ENCODE assay signal across 16 cellular contexts in genomic region chr6:13065596-13065995, GRCh38.
A peak's percentile ranks its signal among the peaks of the same experiment; 100 is the strongest.
DNase-seq lines count a peak whose midpoint lies in the region; TF ChIP-seq lines count a peak whose summit lies in the region.
"Had no signal": no experiment of that assay in that cellular context is flagged by ENCODE, and none has a peak within 500 bp of the region (broad histone marks: within the 10 kb centered on the region; RNA-seq: fewer than 3 reads in every experiment).

No MANE protein-coding gene starts in this region.

- no peak overlapping the region for H3K4me2 ChIP-seq in H9 (ENCODE audit: insufficient read depth, insufficient read length, low read length)
- H3K4me2 ChIP-seq: BLaER1 had no signal

- H2BK5ac ChIP-seq in H9 (ENCODE audit: insufficient read length, low read length), result no peak overlapping the region

- H4K20me1 ChIP-seq in H9 (ENCODE audit: control insufficient read depth, insufficient read depth, insufficient read length), result no peaks in the 10 kb centered on the region
- H4K20me1 ChIP-seq: BLaER1 had no signal

- no peak overlapping the region for H2BK12ac ChIP-seq in H9 (ENCODE audit: insufficient read length, low read depth, low read length)

- DNase-seq in AG10803 (ENCODE audit: low read depth), result peak; percentile 66
- DNase-seq in EL, result peak; percentile 12
- DNase-seq in HFFc6, result peak; percentile 23
- DNase-seq in fibroblast of gingiva (ENCODE audit: low read depth), result peak; percentile 61
- no peak for DNase-seq in H9
- no peak for DNase-seq in NOMO-1 (lab: John Stamatoyannopoulos, UW; ENCODE audit: unreplicated experiment in 2 of 2)
- DNase-seq in HT-29 (ENCODE audit: low spot score), result no peak
- no peak for DNase-seq in foreskin melanocyte
- DNase-seq: ACHN; Caco-2; CD8-positive, alpha-beta memory T cell; DND-41; Karpas-422 had no signal

- H3K14ac ChIP-seq in H9 (ENCODE audit: insufficient read depth, low read length), result no peak overlapping the region

- no peaks in the 10 kb centered on the region for H3K23me2 ChIP-seq in H9 (ENCODE audit: insufficient read length, low read depth, low read length, poor library complexity, severe bottlenecking)

- H3K56ac ChIP-seq in H9 (ENCODE audit: insufficient read length, low read depth, low read length), result no peak overlapping the region

- H2BK20ac ChIP-seq in H9 (ENCODE audit: low read depth, low read length, poor library complexity, severe bottlenecking), result no peak overlapping the region

- no peak overlapping the region for H2BK120ac ChIP-seq in H9 (ENCODE audit: low read depth, low read length, poor library complexity, severe bottlenecking)

- H3K23ac ChIP-seq in H9 (ENCODE audit: insufficient read length, low read depth, low read length), result no peak overlapping the region

- H3K18ac ChIP-seq in H9 (ENCODE audit: insufficient read length, low read depth, low read length), result no peak overlapping the region

- H3K4me3 Mint-ChIP-seq in HFFc6, result no peak overlapping the region
- no peak overlapping the region for H3K4me3 Mint-ChIP-seq in H9
- H3K4me3 Mint-ChIP-seq: CD8-positive, alpha-beta memory T cell had no signal

- no peak overlapping the region for H4K8ac ChIP-seq in H9 (replicated peaks; ENCODE audit: insufficient read length, low read depth, low read length)

- no peak overlapping the region for H3K27ac Mint-ChIP-seq in HFFc6
- no peak overlapping the region for H3K27ac Mint-ChIP-seq in H9
- H3K27ac Mint-ChIP-seq: CD8-positive, alpha-beta memory T cell had no signal

- no peak overlapping the region for H2AFZ ChIP-seq in H9 (ENCODE audit: low read length)

- H3K27me3 ChIP-seq in H9 (ENCODE audit: insufficient read depth, low read length), result no peaks in the 10 kb centered on the region
- H3K27me3 ChIP-seq: BLaER1 had no signal

- H3K4me1 Mint-ChIP-seq in HFFc6 (ENCODE audit: low read depth) (peaks cover 5% of the 10 kb centered on the region; the same call in 1 of the 2 replicates), H9 (no peaks in the 10 kb centered on the region)
- H3K4me1 Mint-ChIP-seq: CD8-positive, alpha-beta memory T cell had no signal

- H3K79me1 ChIP-seq in H9 (ENCODE audit: insufficient read depth, low read depth, low read length, poor library complexity, severe bottlenecking), result no peaks in the 10 kb centered on the region

- no peak overlapping the region for H3K4me3 ChIP-seq in AG10803 (ENCODE audit: low read length)
- H3K4me3 ChIP-seq: BLaER1, K562 had no signal

- no peaks in the 10 kb centered on the region for H3K9me3 ChIP-seq in H9 (ENCODE audit: control insufficient read depth, low read depth, low read length)
- H3K9me3 ChIP-seq: BLaER1, Caco-2 had no signal

- no peaks in the 10 kb centered on the region for H3K4me1 ChIP-seq in H9 (ENCODE audit: insufficient read depth, low read length)
- H3K4me1 ChIP-seq: BLaER1, Caco-2 had no signal

- no peak for TF ChIP-seq CTCF in AG10803 (conservative IDR thresholded peaks at IDR 0.05; ENCODE audit: low read length)
- no peak for TF ChIP-seq CTCF in HFFc6 (IDR thresholded peaks at IDR 0.05)
- no peak for TF ChIP-seq CTCF in H9 (conservative IDR thresholded peaks at IDR 0.05)

- no peak overlapping the region for H3K4ac ChIP-seq in H9 (ENCODE audit: low read depth, low read length)

- H3K9me3 Mint-ChIP-seq in HFFc6, result no peaks in the 10 kb centered on the region
- H3K9me3 Mint-ChIP-seq in H9, result no peaks in the 10 kb centered on the region
- H3K9me3 Mint-ChIP-seq: CD8-positive, alpha-beta memory T cell had no signal

- H4K5ac ChIP-seq in H9 (ENCODE audit: insufficient read length, low read depth, low read length), result no peak overlapping the region

- H3K27me3 Mint-ChIP-seq in HFFc6 (ENCODE audit: insufficient read depth), result no peaks in the 10 kb centered on the region; the same call in 1 of the 2 replicates
- no peaks in the 10 kb centered on the region; the same call in 1 of the 2 replicates for H3K27me3 Mint-ChIP-seq in H9 (ENCODE audit: low read depth)

- H3K27ac ChIP-seq in H9 (ENCODE audit: insufficient read length, low read depth, low read length), result no peak overlapping the region
- H3K27ac ChIP-seq: BLaER1, HL-60 had no signal

- WGBS in H9 (ENCODE audit: extremely low coverage, insufficient read length, low lambda C conversion rate), result no CpG with 5 or more reads among the region's 1 CpG

- H2BK15ac ChIP-seq in H9 (ENCODE audit: low read depth, low read length), result no peak overlapping the region

- no peak overlapping the region for H2AK5ac ChIP-seq in H9 (ENCODE audit: insufficient read length, low read length)

- no peak overlapping the region for H3T11ph ChIP-seq in H9 (ENCODE audit: low read length)

- H3K36me3 Mint-ChIP-seq in HFFc6 (ENCODE audit: low read depth) (no peaks in the 10 kb centered on the region), H9 (ENCODE audit: insufficient read depth in 1 of 3, low read depth in 3 of 3) (no peaks in the 10 kb centered on the region)
- H3K36me3 Mint-ChIP-seq: CD8-positive, alpha-beta memory T cell had no signal

- H4K91ac ChIP-seq in H9 (ENCODE audit: insufficient read length, low read depth, low read length), result no peak overlapping the region

- H3K9ac ChIP-seq in H9 (ENCODE audit: extremely low read depth, insufficient read length, low read length), result no peak overlapping the region
- H3K9ac ChIP-seq: BLaER1 had no signal

- no peaks in the 10 kb centered on the region for H3K79me2 ChIP-seq in H9 (ENCODE audit: insufficient read depth, low read length)

Comparison
In these comparisons a context has a peak if more than half of its experiments do, and no peak if none do; other contexts are left out.
1. DNase-seq: peak in AG10803 (single experiment), EL (single experiment), HFFc6 (single experiment) and fibroblast of gingiva (single experiment); none in H9 (single experiment), NOMO-1 (0 of 2), HT-29 (single experiment) and foreskin melanocyte (single experiment).